Comparison of ENCODE assay signal across 1 cellular context in genomic region chr5:36876389-36876964, GRCh38.
TF ChIP-seq lines count a peak whose summit lies in the region.

TSS of gene NIPBL (plus strand) at chr5:36876769. CDS start at chr5:36953697, 76,928 bp downstream.

TF ChIP-seq in HCT116, 20 proteins besides CTCF, POLR2A, EP300 and RAD21 (continued from another document):
- TF ChIP-seq, protein P1, sequence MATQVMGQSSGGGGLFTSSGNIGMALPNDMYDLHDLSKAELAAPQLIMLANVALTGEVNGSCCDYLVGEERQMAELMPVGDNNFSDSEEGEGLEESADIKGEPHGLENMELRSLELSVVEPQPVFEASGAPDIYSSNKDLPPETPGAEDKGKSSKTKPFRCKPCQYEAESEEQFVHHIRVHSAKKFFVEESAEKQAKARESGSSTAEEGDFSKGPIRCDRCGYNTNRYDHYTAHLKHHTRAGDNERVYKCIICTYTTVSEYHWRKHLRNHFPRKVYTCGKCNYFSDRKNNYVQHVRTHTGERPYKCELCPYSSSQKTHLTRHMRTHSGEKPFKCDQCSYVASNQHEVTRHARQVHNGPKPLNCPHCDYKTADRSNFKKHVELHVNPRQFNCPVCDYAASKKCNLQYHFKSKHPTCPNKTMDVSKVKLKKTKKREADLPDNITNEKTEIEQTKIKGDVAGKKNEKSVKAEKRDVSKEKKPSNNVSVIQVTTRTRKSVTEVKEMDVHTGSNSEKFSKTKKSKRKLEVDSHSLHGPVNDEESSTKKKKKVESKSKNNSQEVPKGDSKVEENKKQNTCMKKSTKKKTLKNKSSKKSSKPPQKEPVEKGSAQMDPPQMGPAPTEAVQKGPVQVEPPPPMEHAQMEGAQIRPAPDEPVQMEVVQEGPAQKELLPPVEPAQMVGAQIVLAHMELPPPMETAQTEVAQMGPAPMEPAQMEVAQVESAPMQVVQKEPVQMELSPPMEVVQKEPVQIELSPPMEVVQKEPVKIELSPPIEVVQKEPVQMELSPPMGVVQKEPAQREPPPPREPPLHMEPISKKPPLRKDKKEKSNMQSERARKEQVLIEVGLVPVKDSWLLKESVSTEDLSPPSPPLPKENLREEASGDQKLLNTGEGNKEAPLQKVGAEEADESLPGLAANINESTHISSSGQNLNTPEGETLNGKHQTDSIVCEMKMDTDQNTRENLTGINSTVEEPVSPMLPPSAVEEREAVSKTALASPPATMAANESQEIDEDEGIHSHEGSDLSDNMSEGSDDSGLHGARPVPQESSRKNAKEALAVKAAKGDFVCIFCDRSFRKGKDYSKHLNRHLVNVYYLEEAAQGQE (IDR thresholded peaks at IDR 0.05; ENCODE audit: low read depth), result no peak
- TF ChIP-seq ELF1 (IDR thresholded peaks at IDR 0.05; ENCODE audit: borderline replicate concordance, low read depth), result no peak; the same call in 1 of the 2 replicates
- TF ChIP-seq POLR2AphosphoS5 (IDR thresholded peaks at IDR 0.05; ENCODE audit: low read depth, low read length), result peak; percentile 94
- peak; percentile 45; the same call in 1 of the 2 replicates for TF ChIP-seq MAX (IDR thresholded peaks at IDR 0.05)
- no peak for TF ChIP-seq SIN3A (IDR thresholded peaks at IDR 0.05; ENCODE audit: low read depth)
